1 cellular context compared by ENCODE assay signal in the genomic region with DNA sequence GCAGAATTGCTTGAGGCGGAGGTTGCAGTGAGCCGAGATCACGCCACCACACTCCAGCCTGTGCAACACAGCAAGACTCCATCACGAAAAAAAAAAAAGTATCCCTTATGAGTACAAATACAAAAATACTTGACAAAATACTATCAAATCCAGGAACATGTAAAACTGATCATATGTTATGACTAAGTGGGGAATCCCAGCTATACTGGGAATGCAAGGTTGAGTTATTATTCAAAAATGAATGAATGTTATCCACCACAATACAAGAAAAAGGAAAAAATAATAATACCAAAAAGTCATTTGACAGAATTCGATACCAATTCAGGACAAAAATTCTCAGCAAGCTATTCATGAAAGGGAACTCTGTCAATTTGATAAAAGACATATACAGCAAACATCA.
TF ChIP-seq lines count a peak whose summit lies in the region.

No MANE protein-coding gene starts in this region.

TF ChIP-seq in IMR-90, 13 proteins besides CTCF, POLR2A, EP300 and RAD21:
- TF ChIP-seq CHD1 (IDR thresholded peaks at IDR 0.05; ENCODE audit: low read depth, low read length) = no peak
- TF ChIP-seq, protein P1, sequence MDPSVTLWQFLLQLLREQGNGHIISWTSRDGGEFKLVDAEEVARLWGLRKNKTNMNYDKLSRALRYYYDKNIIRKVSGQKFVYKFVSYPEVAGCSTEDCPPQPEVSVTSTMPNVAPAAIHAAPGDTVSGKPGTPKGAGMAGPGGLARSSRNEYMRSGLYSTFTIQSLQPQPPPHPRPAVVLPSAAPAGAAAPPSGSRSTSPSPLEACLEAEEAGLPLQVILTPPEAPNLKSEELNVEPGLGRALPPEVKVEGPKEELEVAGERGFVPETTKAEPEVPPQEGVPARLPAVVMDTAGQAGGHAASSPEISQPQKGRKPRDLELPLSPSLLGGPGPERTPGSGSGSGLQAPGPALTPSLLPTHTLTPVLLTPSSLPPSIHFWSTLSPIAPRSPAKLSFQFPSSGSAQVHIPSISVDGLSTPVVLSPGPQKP (IDR thresholded peaks at IDR 0.05; ENCODE audit: borderline replicate concordance, low read depth, low read length) = no peak
- TF ChIP-seq MXI1 (IDR thresholded peaks at IDR 0.05; ENCODE audit: borderline replicate concordance, low read depth, low read length) = no peak
- TF ChIP-seq BHLHE40 (IDR thresholded peaks at IDR 0.05; ENCODE audit: low read depth, low read length) = no peak
- TF ChIP-seq SMC3 (IDR thresholded peaks at IDR 0.05; ENCODE audit: low read depth, low read length) = no peak
- no peak for TF ChIP-seq CEBPB (IDR thresholded peaks at IDR 0.05; ENCODE audit: low read depth, low read length)
- TF ChIP-seq FOS (IDR thresholded peaks at IDR 0.05; ENCODE audit: low read depth, low read length) = no peak
- no peak for TF ChIP-seq MAFK (IDR thresholded peaks at IDR 0.05; ENCODE audit: low read depth, low read length)
- no peak for TF ChIP-seq MAZ (IDR thresholded peaks at IDR 0.05; ENCODE audit: borderline replicate concordance, low read depth, low read length)
- no peak for TF ChIP-seq NFE2L2 (IDR thresholded peaks at IDR 0.05; ENCODE audit: low read depth, low read length)
